In the genomic region with DNA sequence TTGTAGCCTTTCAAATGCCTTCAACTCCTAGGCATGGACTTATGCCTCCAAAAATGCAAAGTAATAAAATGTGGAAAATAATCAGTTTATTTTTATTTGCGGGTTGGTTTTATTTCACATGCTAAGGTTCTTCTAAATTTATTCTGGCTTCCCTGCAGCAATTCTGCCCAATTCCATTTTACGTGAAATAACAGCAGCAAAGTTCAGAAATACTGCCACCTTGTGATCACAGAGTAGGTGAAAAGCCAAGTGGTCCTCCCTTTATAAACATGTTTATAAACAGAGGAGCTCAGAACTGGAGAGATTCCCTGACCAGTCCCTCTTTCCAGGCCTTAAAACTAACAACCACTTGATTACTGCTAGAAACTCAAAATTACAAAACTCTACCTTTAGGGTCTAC, we compare ENCODE assay signal across 8 cellular contexts. TPM values are rescaled to one million over a fixed set of nuclear protein-coding genes. Genes with fewer than 3 reads are reported as not detected.
DNase-seq lines count a peak whose midpoint lies in the region; ATAC-seq and TF ChIP-seq lines count a peak whose summit lies in the region.

No MANE protein-coding gene starts in this region.

- H3K27ac ChIP-seq in OCI-LY7 (ENCODE audit: low read depth, low read length, poor library complexity, severe bottlenecking), result no peak overlapping the region

- H3K27me3 ChIP-seq in BE2C, result peaks cover 29% of the 10 kb centered on the region

- H3K4me2 ChIP-seq in OCI-LY7 (ENCODE audit: low read length), result no peak overlapping the region

- no TSS peak for BruUV-seq in OCI-LY7 (replicated peaks; lab: Mats Ljungman, UMichigan)

- CTCF ChIA-PET in OCI-LY7 (lab: Charles Lee; ENCODE audit: unreplicated experiment), result interaction anchor here (0.6 to 1.1 kb wide), 2 partner anchors 162 to 176 kb away, joined by 3 to 4 read pairs; no protein-coding TSS in a partner anchor

- DNase-seq in BE2C (no peak), OCI-LY7 (ENCODE audit: low spot score) (peak; percentile 41), fibroblast of peridontal ligament (ENCODE audit: extremely low read depth) (peak; percentile 33), smooth muscle cell of the brain vasculature (ENCODE audit: low read depth, low spot score) (peak; percentile 17)

- H2AFZ ChIP-seq in OCI-LY7 (ENCODE audit: low read length), result no peak overlapping the region; the same call in 1 of the 2 replicates

- H4K20me1 ChIP-seq in OCI-LY7 (ENCODE audit: insufficient read depth, low read length), result no peaks in the 10 kb centered on the region

- H3K9me3 ChIP-seq in BE2C, result no peaks in the 10 kb centered on the region
- H3K9me3 ChIP-seq in OCI-LY7 (ENCODE audit: low read length), result no peaks in the 10 kb centered on the region

- H3K36me3 ChIP-seq in BE2C, result no peaks in the 10 kb centered on the region
- H3K36me3 ChIP-seq in OCI-LY7 (ENCODE audit: insufficient read depth, low read length), result no peaks in the 10 kb centered on the region

- intact Hi-C loops in OCI-LY7 (cut with micrococcal nuclease; ENCODE audit: unreplicated experiment), result loop anchor here (2.0 to 5.0 kb wide), 2 partner anchors 104 to 177 kb away; no protein-coding TSS in a partner anchor

- H3K4me3 ChIP-seq in BE2C (ENCODE audit: low read depth, low read length) (no peak overlapping the region), OCI-LY7 (ENCODE audit: low read depth, low read length, poor library complexity, severe bottlenecking) (no peak overlapping the region)

- POLR2A ChIA-PET in OCI-LY7 (lab: Charles Lee), result interaction anchor here (0.6 to 1.3 kb wide), 4 partner anchors 14 to 1258 kb away, joined by 3 to 7 read pairs (median 4); partner anchors contain the start of gene PLRG1

- peak; percentile 66 for TF ChIP-seq CTCF in BE2C (IDR thresholded peaks at IDR 0.05; ENCODE audit: low read depth, low read length)
- peak; percentile 82 for TF ChIP-seq CTCF in OCI-LY7 (conservative IDR thresholded peaks at IDR 0.05; ENCODE audit: low read length)

- H3K79me2 ChIP-seq in OCI-LY7 (ENCODE audit: insufficient read depth, low read depth, low read length), result no peaks in the 10 kb centered on the region

- no peaks in the 10 kb centered on the region for H3K9me2 ChIP-seq in OCI-LY7 (ENCODE audit: insufficient read depth, low read length)

- ATAC-seq in GM21515 (IDR thresholded peaks at IDR 0.05; ENCODE audit: unreplicated experiment) (peak; percentile 63), HG02642 (IDR thresholded peaks at IDR 0.05; ENCODE audit: poor library complexity, unreplicated experiment) (no peak), GM18873 (IDR thresholded peaks at IDR 0.05; ENCODE audit: low FRiP score, unreplicated experiment) (no peak), GM19324 (IDR thresholded peaks at IDR 0.05; ENCODE audit: low FRiP score, unreplicated experiment) (no peak)

- H3K4me1 ChIP-seq in BE2C (no peaks in the 10 kb centered on the region), OCI-LY7 (ENCODE audit: insufficient read depth, low read length, poor library complexity, severe bottlenecking) (no peaks in the 10 kb centered on the region)

RNA-seq across cellular contexts. Expression of gene DCHS2, which starts 14.7 kb away (rescaled TPM):
- polyA plus RNA-seq in BE2C (2012; ENCODE audit: insufficient read depth, insufficient read length, low read depth), result not detected
- total RNA-seq in OCI-LY7 (2014; rRNA removed; shearing (Covaris generic)), result not detected in 2 replicates
- total RNA-seq in OCI-LY7 (2022), result not detected in 2 replicates

RNA-seq across cellular contexts. Expression of gene PLRG1, which starts 43.9 kb away (rescaled TPM):
- 64.5 TPM for polyA plus RNA-seq in BE2C (2012; ENCODE audit: insufficient read depth, insufficient read length, low read depth)
- 39.1 and 41.7 TPM in 2 replicates for total RNA-seq in OCI-LY7 (2014; rRNA removed; shearing (Covaris generic))
- total RNA-seq in OCI-LY7 (2022), result 102 and 104 TPM in 2 replicates

RNA-seq across cellular contexts. Expression of gene FGB, which starts 56.6 kb away (rescaled TPM):
- polyA plus RNA-seq in BE2C (2012; ENCODE audit: insufficient read depth, insufficient read length, low read depth), result not detected
- total RNA-seq in OCI-LY7 (2014; rRNA removed; shearing (Covaris generic)), result not detected in 2 replicates
- total RNA-seq in OCI-LY7 (2022), result not detected in 2 replicates
